In the genomic region with DNA sequence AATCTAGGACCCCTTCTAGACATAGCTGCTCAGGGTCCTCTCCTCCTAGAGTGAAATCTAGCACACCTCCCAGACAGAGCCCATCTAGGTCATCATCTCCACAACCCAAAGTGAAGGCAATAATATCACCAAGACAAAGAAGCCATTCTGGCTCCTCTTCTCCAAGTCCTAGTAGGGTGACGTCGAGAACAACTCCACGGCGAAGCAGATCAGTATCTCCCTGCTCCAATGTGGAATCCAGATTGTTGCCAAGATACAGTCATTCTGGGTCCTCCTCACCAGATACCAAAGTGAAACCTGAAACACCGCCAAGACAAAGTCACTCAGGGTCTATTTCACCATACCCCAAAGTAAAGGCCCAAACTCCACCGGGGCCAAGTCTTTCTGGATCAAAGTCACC, we compare ENCODE assay signal across 2 cellular contexts.
TF ChIP-seq lines count a peak whose summit lies in the region.

No MANE protein-coding gene starts in this region.

TF ChIP-seq in GM12891, 5 proteins besides CTCF, POLR2A, EP300 and RAD21:
- TF ChIP-seq POLR2AphosphoS5 (IDR thresholded peaks at IDR 0.05; ENCODE audit: low read depth, low read length) (peak; percentile 52; the same call in 1 of the 2 replicates), SPI1 (IDR thresholded peaks at IDR 0.05; ENCODE audit: low read depth, low read length) (no peak), PAX5 (IDR thresholded peaks at IDR 0.05; ENCODE audit: insufficient read depth, low read length, severe bottlenecking) (no peak)
TF ChIP-seq in GM12891: peak in this region for 1.

TF ChIP-seq in K562, 482 proteins besides CTCF, POLR2A, EP300 and RAD21:
- TF ChIP-seq BACH1 (tag; IDR thresholded peaks at IDR 0.05) (no peak), LARP7 (IDR thresholded peaks at IDR 0.05) (no peak), PHB (CRISPR knock-in tag; IDR thresholded peaks at IDR 0.05) (no peak), SREBF2 (CRISPR knock-in tag; IDR thresholded peaks at IDR 0.05) (no peak), SUPT5H (IDR thresholded peaks at IDR 0.05) (peak; percentile 45; the same call in 1 of the 2 replicates), POLR2B (IDR thresholded peaks at IDR 0.05; ENCODE audit: low read depth, partially characterized antibody) (peak; percentile 54), ZNF146 (CRISPR knock-in tag; IDR thresholded peaks at IDR 0.05; ENCODE audit: unreplicated experiment) (no peak), HNRNPLL (IDR thresholded peaks at IDR 0.05; ENCODE audit: low read depth, low read length, poor library complexity, severe bottlenecking) (no peak), ESRRB (CRISPR knock-in tag; IDR thresholded peaks at IDR 0.05; ENCODE audit: borderline replicate concordance) (no peak), ILF3 (IDR thresholded peaks at IDR 0.05; ENCODE audit: borderline replicate concordance) (no peak), ETV1 (tag; conservative IDR thresholded peaks at IDR 0.05; ENCODE audit: low read depth) (no peak), RBM22 (IDR thresholded peaks at IDR 0.05; ENCODE audit: low read depth, low read length, poor library complexity, severe bottlenecking) (no peak)
- TF ChIP-seq, protein P1, sequence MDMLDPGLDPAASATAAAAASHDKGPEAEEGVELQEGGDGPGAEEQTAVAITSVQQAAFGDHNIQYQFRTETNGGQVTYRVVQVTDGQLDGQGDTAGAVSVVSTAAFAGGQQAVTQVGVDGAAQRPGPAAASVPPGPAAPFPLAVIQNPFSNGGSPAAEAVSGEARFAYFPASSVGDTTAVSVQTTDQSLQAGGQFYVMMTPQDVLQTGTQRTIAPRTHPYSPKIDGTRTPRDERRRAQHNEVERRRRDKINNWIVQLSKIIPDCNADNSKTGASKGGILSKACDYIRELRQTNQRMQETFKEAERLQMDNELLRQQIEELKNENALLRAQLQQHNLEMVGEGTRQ (CRISPR knock-in tag; IDR thresholded peaks at IDR 0.05): no peak
- TF ChIP-seq, protein P2, sequence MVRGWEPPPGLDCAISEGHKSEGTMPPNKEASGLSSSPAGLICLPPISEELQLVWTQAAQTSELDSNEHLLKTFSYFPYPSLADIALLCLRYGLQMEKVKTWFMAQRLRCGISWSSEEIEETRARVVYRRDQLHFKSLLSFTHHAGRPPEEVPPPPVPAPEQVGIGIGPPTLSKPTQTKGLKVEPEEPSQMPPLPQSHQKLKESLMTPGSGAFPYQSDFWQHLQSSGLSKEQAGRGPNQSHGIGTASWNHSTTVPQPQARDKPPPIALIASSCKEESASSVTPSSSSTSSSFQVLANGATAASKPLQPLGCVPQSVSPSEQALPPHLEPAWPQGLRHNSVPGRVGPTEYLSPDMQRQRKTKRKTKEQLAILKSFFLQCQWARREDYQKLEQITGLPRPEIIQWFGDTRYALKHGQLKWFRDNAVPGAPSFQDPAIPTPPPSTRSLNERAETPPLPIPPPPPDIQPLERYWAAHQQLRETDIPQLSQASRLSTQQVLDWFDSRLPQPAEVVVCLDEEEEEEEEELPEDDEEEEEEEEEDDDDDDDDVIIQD (CRISPR knock-in tag; IDR thresholded peaks at IDR 0.05): no peak
- TF ChIP-seq, protein P3, sequence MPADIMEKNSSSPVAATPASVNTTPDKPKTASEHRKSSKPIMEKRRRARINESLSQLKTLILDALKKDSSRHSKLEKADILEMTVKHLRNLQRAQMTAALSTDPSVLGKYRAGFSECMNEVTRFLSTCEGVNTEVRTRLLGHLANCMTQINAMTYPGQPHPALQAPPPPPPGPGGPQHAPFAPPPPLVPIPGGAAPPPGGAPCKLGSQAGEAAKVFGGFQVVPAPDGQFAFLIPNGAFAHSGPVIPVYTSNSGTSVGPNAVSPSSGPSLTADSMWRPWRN (IDR thresholded peaks at IDR 0.05; ENCODE audit: low read depth): no peak
- TF ChIP-seq, protein P4, sequence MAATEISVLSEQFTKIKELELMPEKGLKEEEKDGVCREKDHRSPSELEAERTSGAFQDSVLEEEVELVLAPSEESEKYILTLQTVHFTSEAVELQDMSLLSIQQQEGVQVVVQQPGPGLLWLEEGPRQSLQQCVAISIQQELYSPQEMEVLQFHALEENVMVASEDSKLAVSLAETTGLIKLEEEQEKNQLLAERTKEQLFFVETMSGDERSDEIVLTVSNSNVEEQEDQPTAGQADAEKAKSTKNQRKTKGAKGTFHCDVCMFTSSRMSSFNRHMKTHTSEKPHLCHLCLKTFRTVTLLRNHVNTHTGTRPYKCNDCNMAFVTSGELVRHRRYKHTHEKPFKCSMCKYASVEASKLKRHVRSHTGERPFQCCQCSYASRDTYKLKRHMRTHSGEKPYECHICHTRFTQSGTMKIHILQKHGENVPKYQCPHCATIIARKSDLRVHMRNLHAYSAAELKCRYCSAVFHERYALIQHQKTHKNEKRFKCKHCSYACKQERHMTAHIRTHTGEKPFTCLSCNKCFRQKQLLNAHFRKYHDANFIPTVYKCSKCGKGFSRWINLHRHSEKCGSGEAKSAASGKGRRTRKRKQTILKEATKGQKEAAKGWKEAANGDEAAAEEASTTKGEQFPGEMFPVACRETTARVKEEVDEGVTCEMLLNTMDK (IDR thresholded peaks at IDR 0.05; ENCODE audit: borderline replicate concordance, insufficient read depth, low read depth, low read length, poor library complexity, severe bottlenecking): no peak
- TF ChIP-seq, protein P5, sequence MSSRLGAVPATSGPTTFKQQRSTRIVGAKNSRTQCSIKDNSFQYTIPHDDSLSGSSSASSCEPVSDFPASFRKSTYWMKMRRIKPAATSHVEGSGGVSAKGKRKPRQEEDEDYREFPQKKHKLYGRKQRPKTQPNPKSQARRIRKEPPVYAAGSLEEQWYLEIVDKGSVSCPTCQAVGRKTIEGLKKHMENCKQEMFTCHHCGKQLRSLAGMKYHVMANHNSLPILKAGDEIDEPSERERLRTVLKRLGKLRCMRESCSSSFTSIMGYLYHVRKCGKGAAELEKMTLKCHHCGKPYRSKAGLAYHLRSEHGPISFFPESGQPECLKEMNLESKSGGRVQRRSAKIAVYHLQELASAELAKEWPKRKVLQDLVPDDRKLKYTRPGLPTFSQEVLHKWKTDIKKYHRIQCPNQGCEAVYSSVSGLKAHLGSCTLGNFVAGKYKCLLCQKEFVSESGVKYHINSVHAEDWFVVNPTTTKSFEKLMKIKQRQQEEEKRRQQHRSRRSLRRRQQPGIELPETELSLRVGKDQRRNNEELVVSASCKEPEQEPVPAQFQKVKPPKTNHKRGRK (tag; IDR thresholded peaks at IDR 0.05): no peak
- TF ChIP-seq, protein P6, sequence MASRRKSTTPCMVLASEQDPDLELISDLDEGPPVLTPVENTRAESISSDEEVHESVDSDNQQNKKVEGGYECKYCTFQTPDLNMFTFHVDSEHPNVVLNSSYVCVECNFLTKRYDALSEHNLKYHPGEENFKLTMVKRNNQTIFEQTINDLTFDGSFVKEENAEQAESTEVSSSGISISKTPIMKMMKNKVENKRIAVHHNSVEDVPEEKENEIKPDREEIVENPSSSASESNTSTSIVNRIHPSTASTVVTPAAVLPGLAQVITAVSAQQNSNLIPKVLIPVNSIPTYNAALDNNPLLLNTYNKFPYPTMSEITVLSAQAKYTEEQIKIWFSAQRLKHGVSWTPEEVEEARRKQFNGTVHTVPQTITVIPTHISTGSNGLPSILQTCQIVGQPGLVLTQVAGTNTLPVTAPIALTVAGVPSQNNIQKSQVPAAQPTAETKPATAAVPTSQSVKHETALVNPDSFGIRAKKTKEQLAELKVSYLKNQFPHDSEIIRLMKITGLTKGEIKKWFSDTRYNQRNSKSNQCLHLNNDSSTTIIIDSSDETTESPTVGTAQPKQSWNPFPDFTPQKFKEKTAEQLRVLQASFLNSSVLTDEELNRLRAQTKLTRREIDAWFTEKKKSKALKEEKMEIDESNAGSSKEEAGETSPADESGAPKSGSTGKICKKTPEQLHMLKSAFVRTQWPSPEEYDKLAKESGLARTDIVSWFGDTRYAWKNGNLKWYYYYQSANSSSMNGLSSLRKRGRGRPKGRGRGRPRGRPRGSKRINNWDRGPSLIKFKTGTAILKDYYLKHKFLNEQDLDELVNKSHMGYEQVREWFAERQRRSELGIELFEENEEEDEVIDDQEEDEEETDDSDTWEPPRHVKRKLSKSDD (conservative IDR thresholded peaks at IDR 0.05; ENCODE audit: low read length): no peak
